In the genomic region with DNA sequence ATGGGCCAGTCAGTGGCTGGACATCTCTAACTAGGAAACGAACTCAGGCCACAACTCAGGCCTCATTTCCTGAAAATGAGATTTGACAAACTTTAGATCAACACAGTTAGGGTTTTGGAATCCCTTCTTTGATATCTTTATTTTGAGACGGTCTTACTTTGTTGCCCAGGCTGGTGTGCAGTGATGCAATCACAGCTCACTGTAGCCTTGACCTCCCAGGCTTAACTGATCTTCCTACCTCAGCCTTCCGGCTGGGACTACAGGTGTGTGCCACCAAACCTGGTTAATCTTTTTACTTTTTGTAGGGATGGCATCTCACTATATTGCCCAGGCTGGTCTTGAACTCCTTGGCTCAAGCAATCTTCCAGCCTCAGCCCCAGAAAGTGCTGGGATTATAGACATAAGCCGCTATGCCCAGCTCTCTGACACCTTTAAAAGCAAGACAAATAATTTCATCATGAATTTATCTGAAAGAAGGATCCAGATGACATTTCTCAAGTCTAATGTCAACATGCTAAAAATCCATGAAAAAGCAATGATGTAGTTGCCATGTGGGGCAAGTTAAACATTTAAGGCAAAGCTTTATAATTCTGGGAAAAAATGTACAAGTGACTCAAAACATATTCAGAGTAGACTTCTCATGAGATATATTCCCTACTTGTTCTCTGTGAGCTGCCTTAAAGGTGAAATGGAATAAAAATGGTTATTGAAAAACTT, we compare ENCODE assay signal across 12 cellular contexts.
DNase-seq lines count a peak whose midpoint lies in the region; ATAC-seq, FAIRE-seq and TF ChIP-seq lines count a peak whose summit lies in the region.
"Had no signal": no experiment of that assay in that cellular context is flagged by ENCODE, and none has a peak within 500 bp of the region (broad histone marks: within the 10 kb centered on the region; RNA-seq: fewer than 3 reads in every experiment).

No MANE protein-coding gene starts in this region.

- H3K36me3 Mint-ChIP-seq in activated B cell treated with CpG ODN at 0.5 μM for 24 hours (ENCODE audit: low read depth), result peaks cover 6% of the 10 kb centered on the region

- peak; percentile 60 for FAIRE-seq in HepG2 (lab: Jason Lieb, UNC)

- H3K4me1 ChIP-seq in right cardiac atrium (ENCODE audit: control insufficient read depth, insufficient read depth, low read length), result peaks cover 4% of the 10 kb centered on the region
- peaks cover 20% of the 10 kb centered on the region for H3K4me1 ChIP-seq in HepG2 (ENCODE audit: insufficient read depth, low read length)
- peaks cover 42% of the 10 kb centered on the region for H3K4me1 ChIP-seq in vagina
- peaks cover 7 to 23% of the 10 kb centered on the region in 2 experiments; a peak in 2 of 4 replicates for H3K4me1 ChIP-seq in SK-N-SH (ENCODE audit: control insufficient read depth in 1 of 2, insufficient read depth in 2 of 2, low read depth in 1 of 2, low read length in 1 of 2)

- no peak for TF ChIP-seq CTCF in activated B cell treated with CpG ODN at 0.5 μM for 24 hours (IDR thresholded peaks at IDR 0.05)
- no peak for TF ChIP-seq CTCF in HepG2 (CRISPR knock-in tag; IDR thresholded peaks at IDR 0.05)
- TF ChIP-seq CTCF in vagina (IDR thresholded peaks at IDR 0.05), result no peak
- no peak for TF ChIP-seq CTCF in SK-N-SH (IDR thresholded peaks at IDR 0.05)
- no peak for TF ChIP-seq CTCF in omental fat pad (IDR thresholded peaks at IDR 0.05)

- CTCF ChIA-PET in activated B cell treated with CpG ODN at 0.5 μM for 24 hours (lab: Charles Lee), result no interaction called here
- CTCF ChIA-PET in HepG2 (lab: Yijun Ruan, JAX; ENCODE audit: low intra/inter-chr PET ratio, low total read pairs), result no interaction called here
- CTCF ChIA-PET in SK-N-SH (lab: Yijun Ruan, JAX), result no interaction called here

- H3K4me2 ChIP-seq in HepG2 (ENCODE audit: low read depth, low read length) (no peak overlapping the region), SK-N-SH (no peak overlapping the region)

- no peaks in the 10 kb centered on the region for H3K9me3 Mint-ChIP-seq in activated B cell treated with CpG ODN at 0.5 μM for 24 hours
- H3K9me3 Mint-ChIP-seq: activated T-cell treated with anti-CD3 and anti-CD28 coated beads, Interleukin-2, amount 50 U/mL, for 4 hours had no signal

- H3K27ac ChIP-seq in right cardiac atrium (ENCODE audit: low read length), result peak overlapping the region; percentile 17
- H3K27ac ChIP-seq in HepG2 (ENCODE audit: extremely low read length, insufficient read depth, low read length), result no peak overlapping the region
- H3K27ac ChIP-seq in vagina, result peak overlapping the region; percentile 83
- peak overlapping the region in 1 of 2 experiments; percentile 30; a peak in 2 of 4 replicates for H3K27ac ChIP-seq in SK-N-SH (ENCODE audit: low read depth in 2 of 2, low read length in 1 of 2)

- no TSS peak for BruUV-seq in HepG2 (replicated peaks; lab: Mats Ljungman, UMichigan)

- no peak for DNase-seq in right cardiac atrium
- DNase-seq in left ventricle myocardium superior, result no peak
- DNase-seq in activated B cell treated with CpG ODN at 0.5 μM for 24 hours, result no peak
- DNase-seq in HepG2 (ENCODE audit: low spot score), result no peak
- no peak for DNase-seq in vagina (ENCODE audit: extremely low spot score in 2 of 2)
- DNase-seq in T-helper 9 cell, result no peak
- DNase-seq in SK-N-SH, result no peak
- no peak for DNase-seq in omental fat pad (ENCODE audit: low spot score)
- DNase-seq: ACHN; activated CD4-positive, alpha-beta T cell treated with anti-CD3 and anti-CD28 coated beads for 4 hours; activated T-cell treated with anti-CD3 and anti-CD28 coated beads, Interleukin-2, amount 50 U/mL, for 4 hours; effector CD4-positive, alpha-beta T cell had no signal

- H3K27me3 ChIP-seq in right cardiac atrium (ENCODE audit: control insufficient read depth, insufficient read depth), result no peaks in the 10 kb centered on the region
- no peaks in the 10 kb centered on the region for H3K27me3 ChIP-seq in HepG2 (ENCODE audit: control insufficient read depth in 1 of 2, insufficient read depth in 2 of 2, low read length in 2 of 2)
- H3K27me3 ChIP-seq in vagina, result no peaks in the 10 kb centered on the region
- H3K27me3 ChIP-seq in SK-N-SH (ENCODE audit: insufficient read depth), result no peaks in the 10 kb centered on the region

- H3K36me3 ChIP-seq in HepG2 (replicated peaks in 1 of 2; ENCODE audit: control insufficient read depth in 1 of 2, insufficient read depth in 2 of 2, low read length in 2 of 2) (peaks cover 2 to 11% of the 10 kb centered on the region in 2 experiments; a peak in 4 of 5 replicates), vagina (peaks cover 0 to 8% of the 10 kb centered on the region in 2 donors), SK-N-SH (replicated peaks in 1 of 2; ENCODE audit: control insufficient read depth in 1 of 2, insufficient read depth in 2 of 2, low read length in 1 of 2) (peaks cover 51 to 87% of the 10 kb centered on the region in 2 experiments)

- TF ChIP-seq RAD21 in HepG2 (CRISPR knock-in tag; IDR thresholded peaks at IDR 0.05), result no peak
- no peak for TF ChIP-seq RAD21 in SK-N-SH (IDR thresholded peaks at IDR 0.05; ENCODE audit: low read length)

- TF ChIP-seq EP300 in HepG2 (IDR thresholded peaks at IDR 0.05; ENCODE audit: low read depth in 2 of 2, low read length in 2 of 2) (no peak), HepG2 (CRISPR knock-in tag; IDR thresholded peaks at IDR 0.05; ENCODE audit: borderline replicate concordance) (no peak), SK-N-SH (IDR thresholded peaks at IDR 0.05; ENCODE audit: borderline replicate concordance in 1 of 2, low read depth in 1 of 2, low read length in 1 of 2) (no peak)

- H3K4me3 Mint-ChIP-seq in activated B cell treated with CpG ODN at 0.5 μM for 24 hours, result no peak overlapping the region
- H3K4me3 Mint-ChIP-seq: activated T-cell treated with anti-CD3 and anti-CD28 coated beads, Interleukin-2, amount 50 U/mL, for 4 hours had no signal

- intact Hi-C loops in right cardiac atrium (cut with DNase I) (no loop called here), left ventricle myocardium superior (cut with micrococcal nuclease) (no loop called here), activated B cell treated with CpG ODN at 0.5 μM for 24 hours (cut with micrococcal nuclease) (loop anchor here (1.0 to 5.0 kb wide), 2 partner anchors 111 to 173 kb away; a partner anchor contains a TSS), HepG2 (cut with micrococcal nuclease; ENCODE audit: unreplicated experiment) (no loop called here), vagina (cut with DNase I) (no loop called here)

- WGBS in right cardiac atrium, result 81% methylated on average over 4 of the region's 4 CpGs
- 77% methylated on average over 4 of the region's 4 CpGs for WGBS in HepG2 (ENCODE audit: low lambda C conversion rate)
- WGBS in SK-N-SH (ENCODE audit: low lambda C conversion rate), result 95% methylated on average over 4 of the region's 4 CpGs

- no peak for TF ChIP-seq POLR2A in HepG2 (IDR thresholded peaks at IDR 0.05; ENCODE audit: insufficient read depth in 1 of 2, low read depth in 2 of 2, low read length in 2 of 2)
- no peak for TF ChIP-seq POLR2A in vagina (IDR thresholded peaks at IDR 0.05)

- peaks cover 34% of the 10 kb centered on the region for H3K4me1 Mint-ChIP-seq in activated B cell treated with CpG ODN at 0.5 μM for 24 hours

- H3K79me2 ChIP-seq in HepG2 (ENCODE audit: insufficient read depth, low read length) (no peaks in the 10 kb centered on the region), SK-N-SH (ENCODE audit: insufficient read depth) (peaks cover 45% of the 10 kb centered on the region; the same call in 1 of the 2 replicates)

- no peaks in the 10 kb centered on the region for H3K9me2 ChIP-seq in SK-N-SH

- no peaks in the 10 kb centered on the region for H3K27me3 Mint-ChIP-seq in activated B cell treated with CpG ODN at 0.5 μM for 24 hours

- H3K9ac ChIP-seq in HepG2 (ENCODE audit: insufficient read depth, low read depth, low read length), result no peak overlapping the region
- H3K9ac ChIP-seq in SK-N-SH, result no peak overlapping the region

- H4K20me1 ChIP-seq in HepG2 (ENCODE audit: insufficient read depth, low read length), result no peaks in the 10 kb centered on the region
- H4K20me1 ChIP-seq in SK-N-SH (ENCODE audit: insufficient read depth), result no peaks in the 10 kb centered on the region

- in situ Hi-C loops in HepG2 (cut with HindIII; ENCODE audit: extremely low pct_ligation_motif_present, low pct_unique_long_range_greater_than_20kb), result no loop called here

- peak overlapping the region; percentile 54 for H3K27ac Mint-ChIP-seq in activated B cell treated with CpG ODN at 0.5 μM for 24 hours

- H3K4me3 ChIP-seq in right cardiac atrium (ENCODE audit: low read length) (no peak overlapping the region), HepG2 (replicated peaks in 1 of 3; ENCODE audit: insufficient read depth in 1 of 3, low read depth in 2 of 3, low read length in 3 of 3) (no peak overlapping the region), vagina (no peak overlapping the region), SK-N-SH (ENCODE audit: low read depth in 2 of 2, low read length in 1 of 2) (no peak overlapping the region)

- H2AFZ ChIP-seq in HepG2 (ENCODE audit: low read length) (no peak overlapping the region), SK-N-SH (ENCODE audit: low read depth) (no peak overlapping the region)

- H3F3A ChIP-seq in SK-N-SH (replicated peaks; ENCODE audit: insufficient read depth), result peaks cover 5% of the 10 kb centered on the region

- ATAC-seq in right cardiac atrium (no peak), left ventricle myocardium superior (no peak), activated B cell treated with CpG ODN at 0.5 μM for 24 hours (ENCODE audit: low read depth) (no peak), HepG2 (peak; percentile 50), omental fat pad (ENCODE audit: low FRiP score) (no peak)
- ATAC-seq: activated T-cell treated with anti-CD3 and anti-CD28 coated beads, Interleukin-2, amount 50 U/mL, for 4 hours had no signal

- H3K9me3 ChIP-seq in right cardiac atrium (ENCODE audit: control insufficient read depth, low read length) (no peaks in the 10 kb centered on the region), HepG2 (ENCODE audit: low read length) (no peaks in the 10 kb centered on the region), vagina (no peaks in the 10 kb centered on the region), SK-N-SH (no peaks in the 10 kb centered on the region)

- POLR2A ChIA-PET in activated B cell treated with CpG ODN at 0.5 μM for 24 hours (lab: Charles Lee), result interaction anchor here (2.2 kb wide), 1 partner anchor 89 kb away, joined by 19 read pairs; a partner anchor contains a TSS
- POLR2A ChIA-PET in HepG2 (lab: Yijun Ruan, JAX), result interaction anchor here (1.0 kb wide), 1 partner anchor 29 kb away, joined by 3 read pairs; no protein-coding TSS in a partner anchor
- POLR2A ChIA-PET in SK-N-SH (lab: Yijun Ruan, JAX), result no interaction called here

TF ChIP-seq in HepG2, 621 proteins besides CTCF, POLR2A, EP300 and RAD21 (continues in another document):
- TF ChIP-seq GATAD2A (CRISPR knock-in tag; IDR thresholded peaks at IDR 0.05) (peak; percentile 45; the same call in 1 of the 2 replicates), GZF1 (CRISPR knock-in tag; IDR thresholded peaks at IDR 0.05) (no peak), ZMYM4 (CRISPR knock-in tag; IDR thresholded peaks at IDR 0.05) (peak; percentile 35; the same call in 1 of the 2 replicates)

TF ChIP-seq in SK-N-SH, 30 proteins besides CTCF, POLR2A, EP300 and RAD21 (continues in another document):
- no peak for TF ChIP-seq NFIC (IDR thresholded peaks at IDR 0.05; ENCODE audit: borderline replicate concordance)
- TF ChIP-seq MEF2A (IDR thresholded peaks at IDR 0.05; ENCODE audit: borderline replicate concordance, low read depth), result no peak
